Comparison of ENCODE assay signal across 19 cellular contexts in the genomic region with DNA sequence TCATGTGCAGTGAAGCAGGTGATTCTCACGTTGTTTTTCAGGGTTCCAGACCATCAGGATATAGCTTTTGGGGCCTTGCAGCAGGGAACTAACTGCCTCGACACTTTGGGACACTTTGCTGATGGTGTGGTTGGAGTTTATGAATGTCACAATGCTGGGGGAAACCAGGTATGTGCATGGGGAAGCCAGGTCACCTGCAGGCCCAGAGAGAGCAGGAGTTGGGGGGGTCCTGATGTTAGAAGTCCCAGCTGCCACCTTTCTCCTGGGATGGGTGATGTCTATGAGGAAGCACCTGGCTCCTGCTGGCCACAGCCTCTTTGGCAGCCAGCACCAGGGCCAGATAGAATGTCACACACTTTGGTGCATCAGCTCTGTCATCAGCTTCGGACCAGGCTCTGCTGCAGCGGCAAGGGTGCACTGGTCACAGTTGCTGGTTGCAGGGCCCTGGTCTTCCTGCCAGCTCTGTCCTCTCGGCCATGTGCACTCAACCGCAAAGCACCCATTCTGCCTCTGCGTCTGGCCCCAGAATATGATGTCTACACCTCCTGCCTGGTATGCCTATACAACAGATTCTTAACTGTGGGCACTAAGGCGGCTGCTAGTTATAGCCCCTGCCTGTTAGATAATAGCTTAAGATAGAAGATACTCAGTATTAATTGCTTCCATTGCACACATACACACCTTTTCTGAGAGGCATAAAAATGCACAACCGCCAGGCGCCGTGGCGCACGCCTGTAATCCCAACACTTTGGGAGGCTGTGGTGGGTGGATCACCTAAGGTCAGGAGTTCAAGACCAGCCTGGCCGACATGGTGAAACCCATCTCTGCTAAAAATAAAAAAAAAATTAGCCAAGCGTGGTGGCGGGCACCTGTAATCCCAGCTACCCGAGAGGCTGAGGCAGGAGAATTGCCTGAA.
"Had no signal": no experiment of that assay in that cellular context is flagged by ENCODE, and none has a peak within 500 bp of the region (broad histone marks: within the 10 kb centered on the region; RNA-seq: fewer than 3 reads in every experiment).

No MANE protein-coding gene starts in this region.

- DNase-seq: activated CD4-positive, alpha-beta T cell treated with anti-CD3 and anti-CD28 coated beads for 1 hour; activated CD4-positive, alpha-beta T cell treated with anti-CD3 and anti-CD28 coated beads, Interleukin-2, amount 50 U/mL, for 4 hours; activated gamma-delta T cell treated with Interleukin-2 at 50 U/mL for 16 hours; activated T-cell treated with anti-CD3 and anti-CD28 coated beads, Interleukin-2, amount 50 U/mL, for 1 hour; amniotic stem cell; central memory CD4-positive, alpha-beta T cell; cortex of kidney; effector CD4-positive, alpha-beta T cell; foreskin fibroblast; kidney glomerular epithelial cell; lower lobe of right lung; nephron progenitor cell; stimulated activated CD4-positive, alpha-beta T cell treated with anti-CD3 and anti-CD28 coated beads, Interleukin-12 subunit alpha, Interleukin-12 subunit beta, amount 100 ng/mL, for 4 hours; T-cell; T1000 had no signal

- ATAC-seq: body of pancreas; lower lobe of right lung; stimulated activated memory B cell treated with anti-CD40 and anti-IgM and Interleukin-4, amounts not matched to agents 10 μg/mL and 1 μg/mL and 100 μg/mL, for 72 hours; T-cell had no signal

- H3K9me3 ChIP-seq: body of pancreas, lower lobe of right lung, tibial nerve, vagina had no signal

- H3K27ac ChIP-seq: lower lobe of right lung, tibial nerve, vagina had no signal

- H3K27me3 ChIP-seq: body of pancreas, tibial nerve, vagina had no signal

- H3K4me3 ChIP-seq: body of pancreas, lower lobe of right lung, tibial nerve, vagina had no signal
